8 cellular contexts compared by ENCODE assay signal in genomic region chr1:26864610-26865480, GRCh38. TPM values are rescaled to one million over a fixed set of nuclear protein-coding genes. Genes with fewer than 3 reads are reported as not detected.
A peak's percentile ranks its signal among the peaks of the same experiment; 100 is the strongest.
DNase-seq lines count a peak whose midpoint lies in the region; ATAC-seq, FAIRE-seq and TF ChIP-seq lines count a peak whose summit lies in the region.

No MANE protein-coding gene starts in this region.

- CTCF ChIA-PET in RWPE1 (lab: Yijun Ruan, JAX): interaction anchor here (0.9 kb wide), 1 partner anchor 23 kb away, joined by 3 read pairs; no protein-coding TSS in a partner anchor

- intact Hi-C loops in natural killer cell (cut with micrococcal nuclease): loop anchor here (1.0 kb wide), 3 partner anchors 13 to 35 kb away; partner anchors contain the start of genes GPATCH3 and GPN2

- no peaks in the 10 kb centered on the region for H3K9me3 Mint-ChIP-seq in natural killer cell

- peak; percentile 96 to 99 (median 96) for ATAC-seq in natural killer cell

- peak overlapping the region; percentile 86 to 91 for H3K27ac Mint-ChIP-seq in natural killer cell

- no peaks in the 10 kb centered on the region for H3K27me3 Mint-ChIP-seq in natural killer cell (ENCODE audit: low read depth in 2 of 2)

- no peaks in the 10 kb centered on the region for H3K36me3 Mint-ChIP-seq in natural killer cell

- FAIRE-seq in H54 (lab: Jason Lieb, UNC): peak; percentile 48

- peak overlapping the region; percentile 100 for H3K27ac ChIP-seq in RWPE1

- TF ChIP-seq POLR2A in H54 (IDR thresholded peaks at IDR 0.05; ENCODE audit: low read depth, low read length): peak; percentile 98

- DNase-seq in ELR (ENCODE audit: low read depth): peak; percentile 98
- DNase-seq in H54 (ENCODE audit: insufficient read length, low spot score): peak; percentile 66
- DNase-seq in LoVo (ENCODE audit: low spot score): peak; percentile 97
- DNase-seq in RWPE1 (ENCODE audit: low spot score): peak; percentile 93
- peak; percentile 92 for DNase-seq in activated T-helper 9 cell treated with anti-CD3 and anti-CD28 coated beads, Interleukin-2, amount 50 U/mL, for 16 hours (ENCODE audit: low read depth)
- DNase-seq in fibroblast of peridontal ligament (ENCODE audit: extremely low read depth): peak; percentile 96
- DNase-seq in natural killer cell: peak; percentile 96
- DNase-seq in stimulated activated naive CD4-positive, alpha-beta T cell (lab: John Stamatoyannopoulos, UW): peak; percentile 86 to 92 (median 90)

- peaks cover 8 to 18% of the 10 kb centered on the region in 2 donors for H3K4me1 Mint-ChIP-seq in natural killer cell

- no peak for TF ChIP-seq CTCF in RWPE1 (conservative IDR thresholded peaks at IDR 0.05; ENCODE audit: low read depth)
- no peak for TF ChIP-seq CTCF in natural killer cell (IDR thresholded peaks at IDR 0.05)

- POLR2A ChIA-PET in RWPE1 (lab: Yijun Ruan, JAX; ENCODE audit: low non-redundant PET): interaction anchor here (0.6 to 2.1 kb wide), 8 partner anchors 9 to 42 kb away, joined by 3 to 13 read pairs (median 4); no protein-coding TSS in a partner anchor

- H3K4me3 Mint-ChIP-seq in natural killer cell: peak overlapping the region; percentile 94

RNA-seq across cellular contexts. Expression of gene SFN, which starts 1.9 kb away (rescaled TPM):
- total RNA-seq in natural killer cell: 1 to 10 TPM in 1 of 3 donors, under 1 TPM in 1, not detected in 1; 0.66 to 1.3 TPM

RNA-seq across cellular contexts. Expression of gene GPN2, which starts 25.2 kb away (rescaled TPM):
- total RNA-seq in natural killer cell: 10 to 100 TPM; 32.4 to 42.6 (median 37.9) TPM

RNA-seq across cellular contexts. Expression of gene GPATCH3, which starts 35.4 kb away (rescaled TPM):
- 10 to 100 TPM; 25.5 to 41.3 (median 34.6) TPM for total RNA-seq in natural killer cell

RNA-seq across cellular contexts. Expression of gene ZDHHC18, which starts 38.4 kb away (rescaled TPM):
- total RNA-seq in natural killer cell: 10 to 100 TPM; 70.0 to 74.6 (median 72.3) TPM

RNA-seq across cellular contexts. Expression of gene NR0B2, which starts 48.9 kb away (rescaled TPM):
- not detected for total RNA-seq in natural killer cell

Comparison
In these comparisons a context has a peak if more than half of its experiments do, and no peak if none do; other contexts are left out.
1. Peak in every context shown above with its lines: DNase-seq, ATAC-seq and H3K27ac ChIP-seq.